Comparison of ENCODE assay signal across 8 cellular contexts in genomic region chr6:26554669-26555504, GRCh38. TPM values are rescaled to one million over a fixed set of nuclear protein-coding genes. Genes with fewer than 3 reads are reported as not detected.
DNase-seq lines count a peak whose midpoint lies in the region; ATAC-seq, FAIRE-seq and TF ChIP-seq lines count a peak whose summit lies in the region.

No MANE protein-coding gene starts in this region.

- peak overlapping the region; percentile 56 for H2AFZ ChIP-seq in SU-DHL-6 (ENCODE audit: low read depth, low read length, severe bottlenecking)

- no peaks in the 10 kb centered on the region for H3K36me3 ChIP-seq in HUES48 (ENCODE audit: control insufficient read depth, insufficient read depth, low read length)
- no peaks in the 10 kb centered on the region for H3K36me3 ChIP-seq in SU-DHL-6 (ENCODE audit: low read length)
- H3K36me3 ChIP-seq in iPS DF 6.9 (ENCODE audit: control insufficient read depth, insufficient read depth, low read length): no peaks in the 10 kb centered on the region
- no peaks in the 10 kb centered on the region for H3K36me3 ChIP-seq in skeletal muscle tissue (ENCODE audit: control insufficient read depth in 3 of 3, insufficient read depth in 3 of 3, low read length in 3 of 3)

- no peak for TF ChIP-seq CTCF in SU-DHL-6 (IDR thresholded peaks at IDR 0.05; ENCODE audit: insufficient read depth, low read length, poor library complexity, severe bottlenecking)

- no peaks in the 10 kb centered on the region for H4K20me1 ChIP-seq in SU-DHL-6 (ENCODE audit: low read depth, low read length)

- no peak for ATAC-seq in GM18870 (IDR thresholded peaks at IDR 0.05; ENCODE audit: unreplicated experiment)

- no CpG with 5 or more reads among the region's 27 CpGs for WGBS in iPS DF 6.9 (ENCODE audit: insufficient coverage, insufficient read length)

- H3K27ac ChIP-seq in HUES48 (ENCODE audit: low read depth, low read length) (peak overlapping the region; percentile 50), SU-DHL-6 (ENCODE audit: low read depth, low read length) (no peak overlapping the region), iPS DF 6.9 (ENCODE audit: low read length) (no peak overlapping the region), skeletal muscle tissue (ENCODE audit: low read depth, low read length) (peak overlapping the region; percentile 82)

- peak overlapping the region; percentile 95 for H3K4me3 ChIP-seq in HUES48 (ENCODE audit: low read depth, low read length)
- peak overlapping the region; percentile 66 for H3K4me3 ChIP-seq in SU-DHL-6 (ENCODE audit: insufficient read depth, low read length, poor library complexity, severe bottlenecking)
- peak overlapping the region; percentile 99; the same call in 1 of the 2 replicates for H3K4me3 ChIP-seq in iPS DF 6.9 (ENCODE audit: low read length)
- H3K4me3 ChIP-seq in skeletal muscle tissue (ENCODE audit: low read length in 3 of 3): peak overlapping the region; percentile 27 to 85 (median 55)

- no peaks in the 10 kb centered on the region for H3K79me2 ChIP-seq in SU-DHL-6 (ENCODE audit: insufficient read depth, low read length)

- peak overlapping the region; percentile 86 for H3K4me2 ChIP-seq in SU-DHL-6 (ENCODE audit: low read depth, low read length, poor library complexity, severe bottlenecking)

- FAIRE-seq in G401.6 (lab: Jason Lieb, UNC): peak; percentile 86

- H3K9me3 ChIP-seq in HUES48 (ENCODE audit: control insufficient read depth, insufficient read depth, low read length) (no peaks in the 10 kb centered on the region), SU-DHL-6 (ENCODE audit: insufficient read depth, low read length) (no peaks in the 10 kb centered on the region), iPS DF 6.9 (ENCODE audit: control insufficient read depth, insufficient read depth, low read length) (no peaks in the 10 kb centered on the region), skeletal muscle tissue (ENCODE audit: control insufficient read depth in 3 of 3, low read length in 3 of 3) (no peaks in the 10 kb centered on the region)

- H3K9ac ChIP-seq in HUES48 (ENCODE audit: low read depth, low read length) (no peak overlapping the region), SU-DHL-6 (ENCODE audit: low read length) (peak overlapping the region; percentile 32), skeletal muscle tissue (ENCODE audit: low read depth in 1 of 3, low read length in 3 of 3) (peak overlapping the region in 2 of 3 donors; percentile 1 to 52)

- H3F3A ChIP-seq in SU-DHL-6 (ENCODE audit: insufficient read depth): peaks cover 43% of the 10 kb centered on the region

- H3K9me2 ChIP-seq in SU-DHL-6 (replicated peaks; ENCODE audit: insufficient read depth, low read length): no peaks in the 10 kb centered on the region

- H3K27me3 ChIP-seq in HUES48 (ENCODE audit: control insufficient read depth, insufficient read depth, low read length) (no peaks in the 10 kb centered on the region), SU-DHL-6 (ENCODE audit: low read length) (no peaks in the 10 kb centered on the region), iPS DF 6.9 (ENCODE audit: control insufficient read depth, insufficient read depth, low read length) (no peaks in the 10 kb centered on the region), skeletal muscle tissue (ENCODE audit: control insufficient read depth in 3 of 3, insufficient read depth in 3 of 3, low read length in 3 of 3) (no peaks in the 10 kb centered on the region)

- 0 out of 2 replicates have a peak, but pooled peaks cover 3% of the 10 kb centered on the region for H3K4me1 ChIP-seq in HUES48 (ENCODE audit: control insufficient read depth, insufficient read depth, low read length)
- no peaks in the 10 kb centered on the region for H3K4me1 ChIP-seq in iPS DF 6.9 (ENCODE audit: control insufficient read depth, insufficient read depth, low read length)
- H3K4me1 ChIP-seq in skeletal muscle tissue (ENCODE audit: control insufficient read depth in 3 of 3, insufficient read depth in 3 of 3, low read length in 3 of 3): peaks cover 4 to 10% (median 8%) of the 10 kb centered on the region in 3 donors

- DNase-seq in amniotic epithelial cell (ENCODE audit: low read depth) (peak; percentile 59), iPS DF 6.9 (ENCODE audit: low read depth, low spot score) (no peak), NCI-H128 (lab: John Stamatoyannopoulos, UW; ENCODE audit: unreplicated experiment) (no peak)

RNA-seq across cellular contexts. Expression of gene HMGN4, which starts 16.7 kb away (rescaled TPM):
- total RNA-seq in skeletal muscle tissue: 45.9 TPM

RNA-seq across cellular contexts. Expression of gene ABT1, which starts 41.9 kb away (rescaled TPM):
- 16.2 TPM for total RNA-seq in skeletal muscle tissue

RNA-seq across cellular contexts. Expression of gene BTN1A1, which starts 54.8 kb away (rescaled TPM):
- not detected for total RNA-seq in skeletal muscle tissue

Comparison
In these comparisons a context has a peak if more than half of its experiments do, and no peak if none do; other contexts are left out.
1. H3K27ac ChIP-seq: peak in HUES48 (single experiment) and skeletal muscle tissue (single experiment); none in SU-DHL-6 (single experiment) and iPS DF 6.9 (single experiment).
2. Peak in every context shown above with its lines, with median percentiles within 50 percentile points of each other: H3K4me3 ChIP-seq.